23 cellular contexts compared by ENCODE assay signal in the genomic region with DNA sequence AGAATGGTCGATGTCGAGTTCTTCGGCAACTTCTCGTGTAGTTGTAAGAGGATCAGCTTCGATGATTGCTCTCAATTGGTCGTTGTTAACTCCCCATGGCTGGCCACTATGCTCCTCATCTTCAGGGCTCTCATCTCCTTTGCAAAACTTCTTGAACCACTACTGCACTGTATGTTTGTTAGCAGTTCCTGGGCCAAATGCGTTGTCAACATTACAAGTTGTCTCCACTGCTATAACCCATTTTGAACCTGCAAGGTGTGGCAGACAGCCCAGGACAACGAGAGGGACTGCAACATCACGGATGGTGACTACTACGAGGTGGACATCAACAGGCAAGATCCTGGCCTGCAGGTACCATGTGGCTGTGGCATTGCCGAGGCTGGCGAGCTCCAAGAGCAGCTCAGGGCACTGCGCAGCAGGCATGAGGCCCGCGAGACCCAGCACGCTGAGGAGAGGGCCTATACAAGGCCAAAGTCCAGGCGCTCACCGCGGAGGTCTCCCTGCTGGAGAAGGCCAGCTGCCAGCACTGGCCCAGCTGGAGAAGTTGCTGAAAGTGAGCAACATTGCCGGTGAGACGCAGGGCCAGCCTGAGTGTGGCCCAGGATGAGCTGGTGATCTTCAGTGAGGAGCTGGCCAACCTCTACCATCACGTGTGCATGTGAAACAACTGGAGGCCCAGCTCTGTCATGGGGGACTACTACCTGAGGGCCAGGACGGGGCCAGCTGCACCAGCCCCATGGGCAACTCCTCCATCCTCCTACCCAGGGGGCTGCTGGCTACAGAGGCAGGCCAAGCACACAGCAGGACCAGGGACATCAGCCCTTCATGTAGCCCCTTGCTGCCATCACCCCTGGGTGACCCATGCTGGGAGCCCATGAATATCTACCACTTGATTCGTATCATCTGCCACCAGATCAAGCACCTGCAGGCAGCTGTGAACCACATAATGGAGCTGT. TPM values are rescaled to one million over a fixed set of nuclear protein-coding genes. Genes with fewer than 3 reads are reported as not detected.
DNase-seq lines count a peak whose midpoint lies in the region; ATAC-seq and TF ChIP-seq lines count a peak whose summit lies in the region.
"Had no signal": no experiment of that assay in that cellular context is flagged by ENCODE, and none has a peak within 500 bp of the region (broad histone marks: within the 10 kb centered on the region; RNA-seq: fewer than 3 reads in every experiment).

No MANE protein-coding gene starts in this region.

- H3K9me3 Mint-ChIP-seq in stimulated activated naive CD8-positive, alpha-beta T cell treated with anti-CD3 and anti-CD28 coated beads, Interleukin-15, amount 100 ng/mL, for 72 hours, result no peaks in the 10 kb centered on the region
- H3K9me3 Mint-ChIP-seq in chondrocyte (ENCODE audit: low read depth), result no peaks in the 10 kb centered on the region
- H3K9me3 Mint-ChIP-seq: CD4-positive, alpha-beta T cell had no signal

- TF ChIP-seq CTCF in chondrocyte (IDR thresholded peaks at IDR 0.05), result no peak

- intact Hi-C loops in sciatic nerve (cut with DNase I), result no loop called here

- no peaks in the 10 kb centered on the region for H3K36me3 Mint-ChIP-seq in chondrocyte (ENCODE audit: low read depth)

- H3K4me1 Mint-ChIP-seq in stimulated activated naive CD8-positive, alpha-beta T cell treated with anti-CD3 and anti-CD28 coated beads, Interleukin-15, amount 100 ng/mL, for 72 hours, result no peaks in the 10 kb centered on the region
- H3K4me1 Mint-ChIP-seq in chondrocyte (ENCODE audit: low read depth), result no peaks in the 10 kb centered on the region

- H3K27ac Mint-ChIP-seq in stimulated activated naive CD8-positive, alpha-beta T cell treated with anti-CD3 and anti-CD28 coated beads, Interleukin-15, amount 100 ng/mL, for 72 hours, result peak overlapping the region in 1 of 2 donors; percentile 4
- no peak overlapping the region for H3K27ac Mint-ChIP-seq in chondrocyte (ENCODE audit: unreplicated experiment)
- H3K27ac Mint-ChIP-seq: CD4-positive, alpha-beta T cell had no signal

- no peaks in the 10 kb centered on the region for H3K27me3 Mint-ChIP-seq in stimulated activated naive CD8-positive, alpha-beta T cell treated with anti-CD3 and anti-CD28 coated beads, Interleukin-15, amount 100 ng/mL, for 72 hours
- H3K27me3 Mint-ChIP-seq in chondrocyte (ENCODE audit: low read depth), result no peaks in the 10 kb centered on the region
- H3K27me3 Mint-ChIP-seq: CD4-positive, alpha-beta T cell had no signal

- no peak for DNase-seq in stimulated activated naive CD8-positive, alpha-beta T cell treated with anti-CD3 and anti-CD28 coated beads, Interleukin-15, amount 100 ng/mL, for 72 hours
- DNase-seq in stimulated activated naive CD8-positive, alpha-beta T cell treated with anti-CD3 and anti-CD28 coated beads, Interleukin-15, Interleukin-2, amounts not matched to agents 100 U/mL and 50 U/mL, for 24 hours, result no peak
- peak; percentile 89 for DNase-seq in chondrocyte (ENCODE audit: low spot score)
- DNase-seq in sciatic nerve (ENCODE audit: low spot score), result no peak
- DNase-seq in NCI-H2081 treated with DMSO at 0.1 percent for 48 hours (lab: John Stamatoyannopoulos, UW), result no peak
- DNase-seq in DMS79 (lab: John Stamatoyannopoulos, UW), result no peak
- DNase-seq: AML-193; CD4-positive, alpha-beta T cell; DMS53; GDM1; HCEC 1CT; IMR-90; MM.1S; NCI-H1694; NCI-H2029 treated with DMSO at 0.1 percent for 48 hours; NCI-H2171; NCI-H524; NCI-H774; SJCRH30 had no signal

- H3K4me3 Mint-ChIP-seq in stimulated activated naive CD8-positive, alpha-beta T cell treated with anti-CD3 and anti-CD28 coated beads, Interleukin-15, amount 100 ng/mL, for 72 hours, result no peak overlapping the region
- no peak overlapping the region for H3K4me3 Mint-ChIP-seq in chondrocyte (ENCODE audit: unreplicated experiment)
- H3K4me3 Mint-ChIP-seq: CD4-positive, alpha-beta T cell had no signal

- ATAC-seq in stimulated activated naive CD8-positive, alpha-beta T cell treated with anti-CD3 and anti-CD28 coated beads, Interleukin-15, amount 100 ng/mL, for 72 hours, result peak; percentile 11
- no peak for ATAC-seq in stimulated activated naive CD8-positive, alpha-beta T cell treated with anti-CD3 and anti-CD28 coated beads, Interleukin-15, Interleukin-2, amounts not matched to agents 100 U/mL and 50 U/mL, for 24 hours
- ATAC-seq in sciatic nerve, result peak; percentile 15
- no peak for ATAC-seq in activated CD4-positive, CD25-positive, alpha-beta regulatory T cell treated with anti-CD3 and anti-CD28 coated beads, Interleukin-2, amount 50 U/mL, for 24 hours
- ATAC-seq: A549, GM12878, SK-N-SH treated with all-trans-retinoic acid at 6 μM for 48 hours had no signal

RNA-seq across cellular contexts. Expression of a gene that starts 20.2 kb away (rescaled TPM):
- total RNA-seq in chondrocyte (46.7 to 66.0 TPM (median 58.4 TPM) in 3 replicates), sciatic nerve (358 TPM)

RNA-seq across cellular contexts. Expression of a gene that starts 32.6 kb away (rescaled TPM):
- total RNA-seq in chondrocyte (191 to 201 TPM (median 194 TPM) in 3 replicates), sciatic nerve (282 TPM)

RNA-seq across cellular contexts. Expression of a gene that starts 44.6 kb away (rescaled TPM):
- 34.8 to 41.2 TPM (median 37.1 TPM) in 3 replicates for total RNA-seq in chondrocyte
- total RNA-seq in sciatic nerve, result 35.1 TPM

RNA-seq across cellular contexts. Expression of a gene that starts 44.9 kb away (rescaled TPM):
- total RNA-seq in chondrocyte (14.8 to 22.2 TPM (median 17.5 TPM) in 3 replicates), sciatic nerve (19.9 TPM)

Comparison
In these comparisons a context has a peak if more than half of its experiments do, and no peak if none do; other contexts are left out.
1. ATAC-seq: peak in stimulated activated naive CD8-positive, alpha-beta T cell treated with anti-CD3 and anti-CD28 coated beads, Interleukin-15, amount 100 ng/mL, for 72 hours (single experiment) and sciatic nerve (single experiment); none in stimulated activated naive CD8-positive, alpha-beta T cell treated with anti-CD3 and anti-CD28 coated beads, Interleukin-15, Interleukin-2, amounts not matched to agents 100 U/mL and 50 U/mL, for 24 hours (single experiment) and activated CD4-positive, CD25-positive, alpha-beta regulatory T cell treated with anti-CD3 and anti-CD28 coated beads, Interleukin-2, amount 50 U/mL, for 24 hours (0 of 2).